Comparison of ENCODE assay signal across 29 cellular contexts in the genomic region with DNA sequence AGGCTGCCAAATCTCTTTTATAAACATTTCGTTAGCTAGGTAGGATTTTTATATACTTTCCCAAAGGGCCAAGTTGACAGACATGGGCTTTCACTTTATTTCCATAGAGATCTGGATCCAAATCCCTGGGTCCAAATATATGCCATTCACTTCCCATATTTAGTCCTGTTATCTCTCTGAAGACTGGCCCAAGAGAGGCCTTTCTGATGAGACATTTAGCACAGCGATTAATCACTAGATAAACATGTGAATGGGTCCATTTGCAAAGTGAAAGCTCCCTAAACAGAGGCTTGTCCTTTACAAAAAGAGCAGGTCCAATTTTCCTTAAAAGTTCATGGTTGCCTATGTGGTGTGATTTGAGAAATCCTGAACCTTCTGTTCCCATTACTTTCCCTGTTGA.
DNase-seq lines count a peak whose midpoint lies in the region; ATAC-seq, FAIRE-seq and TF ChIP-seq lines count a peak whose summit lies in the region.
"Had no signal": no experiment of that assay in that cellular context is flagged by ENCODE, and none has a peak within 500 bp of the region (broad histone marks: within the 10 kb centered on the region; RNA-seq: fewer than 3 reads in every experiment).

No MANE protein-coding gene starts in this region.

- WGBS in K562 (ENCODE audit: insufficient coverage, low coverage, missing lambda C conversion rate) = 11% methylated on average over 2 of the region's 2 CpGs
- WGBS in mesodermal cell (ENCODE audit: insufficient coverage in 2 of 2), 2 experiments = 100% methylated on average over 1 of the region's 2 CpGs; no CpG with 5 or more reads in 1 of the 2 experiments
- 88 to 96% methylated on average over 2 of the region's 2 CpGs for WGBS in body of pancreas, 2 donors

- H3K27me3 ChIP-seq in K562 (ENCODE audit: control insufficient read depth in 2 of 2, insufficient read depth in 2 of 2, low read length in 2 of 2) (no peaks in the 10 kb centered on the region), body of pancreas (no peaks in the 10 kb centered on the region)
- H3K27me3 ChIP-seq: foreskin keratinocyte, tibial nerve had no signal

- in situ Hi-C loops in K562 (cut with MboI) = no loop called here

- DNase-seq in EL (peak; percentile 41), LHCN-M2 (ENCODE audit: low read depth) (peak; percentile 34), K562 (ENCODE audit: extremely low read depth in 1 of 4, low spot score in 3 of 4) (no peak), SW480 (ENCODE audit: low spot score) (no peak), body of pancreas (no peak), KG1 (lab: John Stamatoyannopoulos, UW) (no peak)
- no peak for DNase-seq in activated naive CD4-positive, alpha-beta T cell treated with anti-CD3 and anti-CD28 coated beads, Interleukin-2, amount 50 U/mL, for 72 hours (ENCODE audit: low spot score in 2 of 2)
- DNase-seq: ACHN; activated CD4-positive, alpha-beta T cell treated with anti-CD3 and anti-CD28 coated beads for 48 hours; activated naive CD4-positive, alpha-beta T cell treated with anti-CD3 and anti-CD28 coated beads, Interleukin-2, amount 50 U/mL, for 16 hours; central memory CD4-positive, alpha-beta T cell; dermis blood vessel endothelial cell; endodermal cell; foreskin keratinocyte; GDM1; head of caudate nucleus; kidney; MM.1S; naive thymus-derived CD4-positive, alpha-beta T cell; NCI-H1930; NCI-H526 treated with DMSO at 0.1 percent for 48 hours; SHP77; stimulated activated CD4-positive, alpha-beta T cell treated with anti-CD3 and anti-CD28 coated beads, Interleukin-4, amount 100 ng/mL, for 24 hours; T-helper 9 cell had no signal

- TF ChIP-seq EP300 in K562 (IDR thresholded peaks at IDR 0.05; ENCODE audit: low read length) = no peak

- CTCF ChIA-PET in K562 (lab: Yijun Ruan, JAX; ENCODE audit: low intra/inter-chr PET ratio) = no interaction called here

- H3K27ac Mint-ChIP-seq in activated naive CD4-positive, alpha-beta T cell treated with anti-CD3 and anti-CD28 coated beads, Interleukin-2, amount 50 U/mL, for 72 hours = no peak overlapping the region
- H3K27ac Mint-ChIP-seq: activated T-helper 2 cell treated with anti-CD3 and anti-CD28 coated beads, Interferon-gamma antibody, Interleukin-2, Interleukin-4, amounts not matched to agents 10 μg/mL and 5 μg/mL and 100 μg/mL, durations not matched to agents 14 hours and 24 hours and 36 hours; endodermal cell; naive thymus-derived CD4-positive, alpha-beta T cell had no signal

- FAIRE-seq in K562 (lab: Jason Lieb, UNC) = no peak
- FAIRE-seq: kidney had no signal

- H3K9me3 Mint-ChIP-seq in activated naive CD4-positive, alpha-beta T cell treated with anti-CD3 and anti-CD28 coated beads, Interleukin-2, amount 50 U/mL, for 72 hours = no peaks in the 10 kb centered on the region
- H3K9me3 Mint-ChIP-seq: activated T-helper 2 cell treated with anti-CD3 and anti-CD28 coated beads, Interferon-gamma antibody, Interleukin-2, Interleukin-4, amounts not matched to agents 10 μg/mL and 5 μg/mL and 100 μg/mL, durations not matched to agents 14 hours and 24 hours and 36 hours; endodermal cell; naive thymus-derived CD4-positive, alpha-beta T cell had no signal

- H3K36me3 ChIP-seq in K562 (ENCODE audit: control insufficient read depth, insufficient read depth, low read length) (no peaks in the 10 kb centered on the region), mesodermal cell (ENCODE audit: control insufficient read depth, insufficient read depth, low read length) (no peaks in the 10 kb centered on the region), body of pancreas (replicated peaks in 1 of 2; ENCODE audit: insufficient read depth in 1 of 2, low read depth in 2 of 2) (no peaks in the 10 kb centered on the region)
- H3K36me3 ChIP-seq: prostate gland had no signal

- ATAC-seq in K562 (no peak), body of pancreas (no peak)
- ATAC-seq in activated naive CD4-positive, alpha-beta T cell treated with anti-CD3 and anti-CD28 coated beads, Interleukin-2, amount 50 U/mL, for 72 hours = no peak
- ATAC-seq: foreskin keratinocyte; naive thymus-derived CD4-positive, alpha-beta T cell; sciatic nerve had no signal

- POLR2A ChIA-PET in K562 (lab: Yijun Ruan, JAX) = interaction anchor here (1.5 kb wide), 1 partner anchor 22 kb away, joined by 3 read pairs; no protein-coding TSS in a partner anchor

- H3K4me3 ChIP-seq in K562 (no peak overlapping the region), mesodermal cell (ENCODE audit: extremely low read depth, insufficient read depth, low read length, poor library complexity, severe bottlenecking) (no peak overlapping the region), body of pancreas (no peak overlapping the region)
- H3K4me3 ChIP-seq: prostate gland, tibial nerve had no signal

- no peaks in the 10 kb centered on the region for H3K9me3 ChIP-seq in K562 (replicated peaks; ENCODE audit: control insufficient read depth, insufficient read depth, low read depth, low read length)
- peaks cover 4% of the 10 kb centered on the region for H3K9me3 ChIP-seq in mesodermal cell (ENCODE audit: control insufficient read depth, low read length)
- no peaks in the 10 kb centered on the region for H3K9me3 ChIP-seq in body of pancreas
- H3K9me3 ChIP-seq: prostate gland, tibial nerve had no signal

- no peak overlapping the region for H3K9ac ChIP-seq in K562 (ENCODE audit: insufficient read depth in 1 of 2, low read depth in 2 of 2, low read length in 2 of 2)

- H3K4me2 ChIP-seq in K562 (ENCODE audit: insufficient read depth, low read length) = no peak overlapping the region

- TF ChIP-seq CTCF in K562 (IDR thresholded peaks at IDR 0.05 in 2 of 3, conservative IDR thresholded peaks at IDR 0.05 in 1 of 3; ENCODE audit: insufficient read depth in 2 of 3, low read depth in 1 of 3, low read length in 3 of 3) = no peak
- no peak for TF ChIP-seq CTCF in body of pancreas (IDR thresholded peaks at IDR 0.05)

- H3K27ac ChIP-seq in K562 (ENCODE audit: extremely low read depth, low read depth, low read length) (no peak overlapping the region), mesodermal cell (ENCODE audit: low read depth, low read length, severe bottlenecking) (peak overlapping the region; percentile 73), body of pancreas (no peak overlapping the region)
- H3K27ac ChIP-seq: foreskin keratinocyte, prostate gland, tibial nerve had no signal

- H3K36me3 Mint-ChIP-seq in activated naive CD4-positive, alpha-beta T cell treated with anti-CD3 and anti-CD28 coated beads, Interleukin-2, amount 50 U/mL, for 72 hours = no peaks in the 10 kb centered on the region

- intact Hi-C loops in K562 (cut with micrococcal nuclease) (loop anchor here (2.0 to 10.0 kb wide), 2 partner anchors 64 to 334 kb away; no protein-coding TSS in a partner anchor), body of pancreas (cut with DNase I) (no loop called here)

- H2AFZ ChIP-seq in K562 (ENCODE audit: low read depth, low read length) = no peak overlapping the region

- H4K20me1 ChIP-seq in K562 (replicated peaks; ENCODE audit: control insufficient read depth, insufficient read depth, low read length) = no peaks in the 10 kb centered on the region

- H3K79me2 ChIP-seq in K562 (ENCODE audit: control insufficient read depth, insufficient read depth, low read length) = no peaks in the 10 kb centered on the region

- BruUV-seq in K562 (replicated peaks; lab: Mats Ljungman, UMichigan) = no TSS peak

- no peak for TF ChIP-seq POLR2A in K562 (conservative IDR thresholded peaks at IDR 0.05)
- TF ChIP-seq POLR2A in body of pancreas (IDR thresholded peaks at IDR 0.05) = no peak

- H3K9me1 ChIP-seq in K562 (ENCODE audit: control insufficient read depth, insufficient read depth, low read length) = no peaks in the 10 kb centered on the region

- no peak for TF ChIP-seq RAD21 in K562 (CRISPR knock-in tag; conservative IDR thresholded peaks at IDR 0.05 in 1 of 2, IDR thresholded peaks at IDR 0.05 in 1 of 2)

- H3K4me1 ChIP-seq in K562 (replicated peaks in 1 of 2; ENCODE audit: control insufficient read depth in 2 of 2, insufficient read depth in 2 of 2, low read length in 2 of 2) (peaks cover 5 to 31% of the 10 kb centered on the region in 2 experiments; a peak in 4 of 5 replicates), mesodermal cell (ENCODE audit: control insufficient read depth, insufficient read depth, low read length, poor library complexity, severe bottlenecking) (peaks cover 32% of the 10 kb centered on the region), body of pancreas (no peaks in the 10 kb centered on the region)
- H3K4me1 ChIP-seq: foreskin keratinocyte, prostate gland, tibial nerve had no signal

TF ChIP-seq in K562, 482 proteins besides CTCF, POLR2A, EP300 and RAD21 (continues in another document):
- TF ChIP-seq MEIS2 (IDR thresholded peaks at IDR 0.05; ENCODE audit: partially characterized antibody) (peak; percentile 48), NR3C1 (CRISPR knock-in tag; IDR thresholded peaks at IDR 0.05) (no peak), ZNF507 (tag; conservative IDR thresholded peaks at IDR 0.05) (0 out of 2 replicates have a peak, but pooled peaks have one; percentile 24)
- TF ChIP-seq, protein P1, sequence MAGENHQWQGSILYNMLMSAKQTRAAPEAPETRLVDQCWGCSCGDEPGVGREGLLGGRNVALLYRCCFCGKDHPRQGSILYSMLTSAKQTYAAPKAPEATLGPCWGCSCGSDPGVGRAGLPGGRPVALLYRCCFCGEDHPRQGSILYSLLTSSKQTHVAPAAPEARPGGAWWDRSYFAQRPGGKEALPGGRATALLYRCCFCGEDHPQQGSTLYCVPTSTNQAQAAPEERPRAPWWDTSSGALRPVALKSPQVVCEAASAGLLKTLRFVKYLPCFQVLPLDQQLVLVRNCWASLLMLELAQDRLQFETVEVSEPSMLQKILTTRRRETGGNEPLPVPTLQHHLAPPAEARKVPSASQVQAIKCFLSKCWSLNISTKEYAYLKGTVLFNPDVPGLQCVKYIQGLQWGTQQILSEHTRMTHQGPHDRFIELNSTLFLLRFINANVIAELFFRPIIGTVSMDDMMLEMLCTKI (IDR thresholded peaks at IDR 0.05; ENCODE audit: partially characterized antibody) = no peak

Comparison
In these comparisons a context has a peak if more than half of its experiments do, and no peak if none do; other contexts are left out.
1. DNase-seq: peak in EL (single experiment) and LHCN-M2 (single experiment); none in K562 (0 of 4), SW480 (single experiment), body of pancreas (0 of 4), KG1 (single experiment) and activated naive CD4-positive, alpha-beta T cell treated with anti-CD3 and anti-CD28 coated beads, Interleukin-2, amount 50 U/mL, for 72 hours (0 of 2).